ENCODE assay signal across 1 cellular context in genomic region chr6:2765896-2766766, GRCh38.
TF ChIP-seq lines count a peak whose summit lies in the region.

No MANE protein-coding gene starts in this region.

TF ChIP-seq in K562, 482 proteins besides CTCF, POLR2A, EP300 and RAD21 (continued from another document and continues in another):
- TF ChIP-seq SMARCE1 (IDR thresholded peaks at IDR 0.05) (peak; percentile 39; the same call in 1 of the 2 replicates), ZFPM2 (CRISPR knock-in tag; IDR thresholded peaks at IDR 0.05) (no peak; the same call in 1 of the 2 replicates), ELF4 (CRISPR knock-in tag; IDR thresholded peaks at IDR 0.05) (no peak), RFX5 (IDR thresholded peaks at IDR 0.05; ENCODE audit: low read depth, low read length) (no peak), HDAC8 (tag; IDR thresholded peaks at IDR 0.05) (no peak), LEF1 (IDR thresholded peaks at IDR 0.05) (no peak), MLLT1 (IDR thresholded peaks at IDR 0.05) (no peak; a peak in 1 of 4 replicates), ZNF639 (CRISPR knock-in tag; conservative IDR thresholded peaks at IDR 0.05 in 1 of 2, IDR thresholded peaks at IDR 0.05 in 1 of 2) (no peak), MIER1 (IDR thresholded peaks at IDR 0.05; ENCODE audit: low read depth) (no peak), ZNF282 (CRISPR knock-in tag; IDR thresholded peaks at IDR 0.05) (no peak), RBM17 (IDR thresholded peaks at IDR 0.05; ENCODE audit: borderline replicate concordance, low read depth, low read length) (no peak), PRMT5 (CRISPR knock-in tag; IDR thresholded peaks at IDR 0.05) (no peak), SRSF7 (optimal IDR thresholded peaks at IDR 0.05; ENCODE audit: low read depth, low read length) (no peak), CREM (IDR thresholded peaks at IDR 0.05; ENCODE audit: low read depth) (no peak; the same call in 1 of the 2 replicates), NR2C2 (CRISPR knock-in tag; IDR thresholded peaks at IDR 0.05) (no peak), NR2C2 (tag; IDR thresholded peaks at IDR 0.05) (no peak), FIP1L1 (IDR thresholded peaks at IDR 0.05; ENCODE audit: low read depth, low read length, poor library complexity, severe bottlenecking) (peak; percentile 32), ZNF277 (CRISPR knock-in tag; IDR thresholded peaks at IDR 0.05; ENCODE audit: borderline replicate concordance) (no peak), BRF1 (IDR thresholded peaks at IDR 0.05; ENCODE audit: borderline replicate concordance, extremely low read depth, insufficient read length) (no peak), ZNF518B (CRISPR knock-in tag; IDR thresholded peaks at IDR 0.05) (no peak), U2AF2 (optimal IDR thresholded peaks at IDR 0.05; ENCODE audit: low read depth, low read length) (no peak), MAX (CRISPR knock-in tag; IDR thresholded peaks at IDR 0.05) (peak; percentile 56), ZNF740 (CRISPR knock-in tag; IDR thresholded peaks at IDR 0.05) (peak; percentile 57; the same call in 1 of the 2 replicates), ZNF740 (tag; IDR thresholded peaks at IDR 0.05) (no peak), MCM7 (IDR thresholded peaks at IDR 0.05) (no peak), ARNT (IDR thresholded peaks at IDR 0.05) (no peak), ZBTB43 (CRISPR knock-in tag; IDR thresholded peaks at IDR 0.05) (no peak), ARID3B (CRISPR knock-in tag; IDR thresholded peaks at IDR 0.05; ENCODE audit: borderline replicate concordance) (no peak), ZNF212 (CRISPR knock-in tag; IDR thresholded peaks at IDR 0.05) (no peak), SP1 (CRISPR knock-in tag; IDR thresholded peaks at IDR 0.05) (peak; percentile 66), SIN3A (IDR thresholded peaks at IDR 0.05; ENCODE audit: borderline replicate concordance in 2 of 2, control insufficient read depth in 1 of 2, low read depth in 2 of 2, low read length in 2 of 2) (0 out of 4 replicates have a peak, but pooled peaks have one; percentile 11 to 38), ZNF431 (CRISPR knock-in tag; IDR thresholded peaks at IDR 0.05) (peak; percentile 66; the same call in 1 of the 2 replicates), ZNF609 (CRISPR knock-in tag; IDR thresholded peaks at IDR 0.05; ENCODE audit: borderline replicate concordance) (0 out of 2 replicates have a peak, but pooled peaks have one; percentile 58), PPARD (CRISPR knock-in tag; IDR thresholded peaks at IDR 0.05) (no peak), MAZ (CRISPR knock-in tag; conservative IDR thresholded peaks at IDR 0.05 in 1 of 2, IDR thresholded peaks at IDR 0.05 in 1 of 2) (peak in 1 of 2 experiments; percentile 49; a peak in 1 of 4 replicates), ZSCAN32 (CRISPR knock-in tag; IDR thresholded peaks at IDR 0.05) (no peak), SIN3B (IDR thresholded peaks at IDR 0.05; ENCODE audit: low read depth) (peak; percentile 24; the same call in 1 of the 2 replicates), E2F6 (IDR thresholded peaks at IDR 0.05; ENCODE audit: borderline replicate concordance in 1 of 2, extremely low read depth in 1 of 2, insufficient read depth in 1 of 2, insufficient read length in 1 of 2, low read depth in 1 of 2, low read length in 1 of 2, poor library complexity in 1 of 2, severe bottlenecking in 1 of 2) (peak; percentile 39 to 45), POLR3A (IDR thresholded peaks at IDR 0.05; ENCODE audit: borderline replicate concordance, extremely low read depth, insufficient read depth, insufficient read length) (no peak), CHD1 (IDR thresholded peaks at IDR 0.05; ENCODE audit: low read length) (peak; percentile 98), ATF7 (IDR thresholded peaks at IDR 0.05) (no peak), TFAM (CRISPR knock-in tag; conservative IDR thresholded peaks at IDR 0.05) (no peak), ZNF77 (CRISPR knock-in tag; IDR thresholded peaks at IDR 0.05) (no peak), NR2C1 (IDR thresholded peaks at IDR 0.05) (no peak), NR2C1 (tag; IDR thresholded peaks at IDR 0.05) (no peak), BRD4 (IDR thresholded peaks at IDR 0.05) (peak; percentile 40; the same call in 1 of the 2 replicates), NR1H2 (CRISPR knock-in tag; IDR thresholded peaks at IDR 0.05) (no peak), CBFA2T2 (conservative IDR thresholded peaks at IDR 0.05) (no peak), MTA3 (IDR thresholded peaks at IDR 0.05; ENCODE audit: borderline replicate concordance) (0 out of 2 replicates have a peak, but pooled peaks have one; percentile 72)
